8 cellular contexts compared by ENCODE assay signal in the genomic region with DNA sequence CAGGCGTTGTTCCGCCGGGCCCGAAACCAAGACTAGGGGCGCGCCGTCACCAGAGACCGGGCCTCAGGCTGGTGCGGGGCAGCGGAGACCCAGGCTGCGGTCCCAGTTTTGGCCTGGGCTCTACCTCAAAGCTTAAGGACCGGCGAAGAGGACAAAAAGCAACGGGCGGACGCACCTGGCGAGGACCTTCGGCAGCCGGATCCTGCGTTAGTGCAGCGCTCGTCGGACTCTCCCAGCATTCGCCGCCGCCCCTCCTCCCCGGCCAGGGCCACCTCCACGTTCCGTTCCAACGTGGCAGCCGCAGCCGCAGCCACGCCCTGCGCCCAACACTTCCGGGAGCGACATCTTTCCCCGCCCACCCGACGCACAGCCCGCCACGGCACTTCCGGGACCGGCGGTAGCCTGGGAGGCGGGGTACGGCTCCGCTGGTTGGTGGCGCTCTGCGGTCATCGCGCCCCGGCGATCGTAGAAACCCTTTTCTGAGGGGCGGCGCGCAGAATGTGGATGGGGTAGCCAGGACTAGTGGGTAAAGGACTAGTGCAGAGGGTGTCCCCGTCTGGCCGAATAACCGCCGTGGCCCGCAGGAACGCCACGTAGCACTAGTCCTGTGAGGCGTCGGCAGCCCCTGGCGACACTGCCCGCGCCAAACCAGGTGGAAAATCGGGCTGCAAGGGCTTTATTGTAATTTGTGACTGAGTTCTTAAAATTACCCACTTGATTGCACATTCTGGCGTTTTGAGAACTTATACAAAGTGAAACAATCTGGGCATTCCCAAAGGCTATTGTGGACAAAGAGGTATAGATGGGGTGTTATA. TPM values are rescaled to one million over a fixed set of nuclear protein-coding genes. Genes with fewer than 3 reads are reported as not detected.
A peak's percentile ranks its signal among the peaks of the same experiment; 100 is the strongest.
DNase-seq lines count a peak whose midpoint lies in the region; ATAC-seq, FAIRE-seq and TF ChIP-seq lines count a peak whose summit lies in the region.

A gene with protein sequence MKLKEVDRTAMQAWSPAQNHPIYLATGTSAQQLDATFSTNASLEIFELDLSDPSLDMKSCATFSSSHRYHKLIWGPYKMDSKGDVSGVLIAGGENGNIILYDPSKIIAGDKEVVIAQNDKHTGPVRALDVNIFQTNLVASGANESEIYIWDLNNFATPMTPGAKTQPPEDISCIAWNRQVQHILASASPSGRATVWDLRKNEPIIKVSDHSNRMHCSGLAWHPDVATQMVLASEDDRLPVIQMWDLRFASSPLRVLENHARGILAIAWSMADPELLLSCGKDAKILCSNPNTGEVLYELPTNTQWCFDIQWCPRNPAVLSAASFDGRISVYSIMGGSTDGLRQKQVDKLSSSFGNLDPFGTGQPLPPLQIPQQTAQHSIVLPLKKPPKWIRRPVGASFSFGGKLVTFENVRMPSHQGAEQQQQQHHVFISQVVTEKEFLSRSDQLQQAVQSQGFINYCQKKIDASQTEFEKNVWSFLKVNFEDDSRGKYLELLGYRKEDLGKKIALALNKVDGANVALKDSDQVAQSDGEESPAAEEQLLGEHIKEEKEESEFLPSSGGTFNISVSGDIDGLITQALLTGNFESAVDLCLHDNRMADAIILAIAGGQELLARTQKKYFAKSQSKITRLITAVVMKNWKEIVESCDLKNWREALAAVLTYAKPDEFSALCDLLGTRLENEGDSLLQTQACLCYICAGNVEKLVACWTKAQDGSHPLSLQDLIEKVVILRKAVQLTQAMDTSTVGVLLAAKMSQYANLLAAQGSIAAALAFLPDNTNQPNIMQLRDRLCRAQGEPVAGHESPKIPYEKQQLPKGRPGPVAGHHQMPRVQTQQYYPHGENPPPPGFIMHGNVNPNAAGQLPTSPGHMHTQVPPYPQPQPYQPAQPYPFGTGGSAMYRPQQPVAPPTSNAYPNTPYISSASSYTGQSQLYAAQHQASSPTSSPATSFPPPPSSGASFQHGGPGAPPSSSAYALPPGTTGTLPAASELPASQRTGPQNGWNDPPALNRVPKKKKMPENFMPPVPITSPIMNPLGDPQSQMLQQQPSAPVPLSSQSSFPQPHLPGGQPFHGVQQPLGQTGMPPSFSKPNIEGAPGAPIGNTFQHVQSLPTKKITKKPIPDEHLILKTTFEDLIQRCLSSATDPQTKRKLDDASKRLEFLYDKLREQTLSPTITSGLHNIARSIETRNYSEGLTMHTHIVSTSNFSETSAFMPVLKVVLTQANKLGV (minus strand): TSS at position 241 of the 815 bp plus-strand sequence. CDS start 9,217 bp downstream, outside the sequence.

- no peak within 1 kb of the TSS for H2BK20ac ChIP-seq in H1 (ENCODE audit: low read length)

- H2AFZ ChIP-seq in H1 (ENCODE audit: low read length), result 0 out of 2 replicates have a peak within 1 kb of the TSS, but pooled peaks have one; percentile 2
- peak within 1 kb of the TSS; percentile 98 for H2AFZ ChIP-seq in mesenchymal stem cell (ENCODE audit: low read depth, low read length)

- H2AK5ac ChIP-seq in H1 (ENCODE audit: low read depth, low read length), result no peak within 1 kb of the TSS; the same call in 1 of the 2 replicates
- H2AK5ac ChIP-seq in mesenchymal stem cell (ENCODE audit: low read length, severe bottlenecking), result peak within 1 kb of the TSS; percentile 97

- CTCF ChIA-PET in H1 (lab: Charles Lee; ENCODE audit: partially characterized antibody), result no interaction called here

- TF ChIP-seq EP300 in H1 (IDR thresholded peaks at IDR 0.05; ENCODE audit: borderline replicate concordance in 1 of 2, low read depth in 2 of 2, low read length in 2 of 2), result 0 out of 3 replicates have a peak, but pooled peaks of 1 of the 2 experiments have one; percentile 62

- peak within 1 kb of the TSS; percentile 84 for H4K91ac ChIP-seq in H1 (replicated peaks; ENCODE audit: insufficient read length, low read length)
- peak within 1 kb of the TSS; percentile 88 for H4K91ac ChIP-seq in mesenchymal stem cell (ENCODE audit: low read length)

- H3K23me2 ChIP-seq in H1 (ENCODE audit: low read depth, low read length), result peaks cover 2% of the 10 kb centered on the region

- peaks cover 5 to 59% of the 10 kb centered on the region in 2 experiments for H3K79me2 ChIP-seq in H1 (ENCODE audit: control insufficient read depth in 1 of 2, insufficient read depth in 2 of 2, low read length in 2 of 2)

- no peak for TF ChIP-seq CTCF in H1 (IDR thresholded peaks at IDR 0.05; ENCODE audit: control extremely low read depth in 1 of 3, insufficient read depth in 1 of 3, low read depth in 1 of 3, low read length in 3 of 3)

- H3K4me1 ChIP-seq in H1 (replicated peaks in 1 of 4; ENCODE audit: control insufficient read depth in 3 of 4, insufficient read depth in 4 of 4, low read length in 3 of 4), result peaks cover 0 to 3% (median 1%) of the 10 kb centered on the region in 4 experiments; a peak in 2 of 7 replicates
- peaks cover 1% of the 10 kb centered on the region for H3K4me1 ChIP-seq in mesenchymal stem cell (ENCODE audit: control insufficient read depth, insufficient read depth, low read depth, low read length)

- peak within 1 kb of the TSS; percentile 93 to 100 (median 96) for H3K4me3 ChIP-seq in H1 (ENCODE audit: extremely low read depth in 1 of 4, insufficient read depth in 2 of 4, low read depth in 3 of 4, low read length in 4 of 4)
- H3K4me3 ChIP-seq in mesenchymal stem cell (ENCODE audit: insufficient read depth in 1 of 2, low read depth in 1 of 2, low read length in 2 of 2), result peak within 1 kb of the TSS; percentile 78 to 94

- ATAC-seq in GM21367 (IDR thresholded peaks at IDR 0.05; ENCODE audit: unreplicated experiment), result peak; percentile 86

- H4K5ac ChIP-seq in H1 (ENCODE audit: insufficient read length, low read depth, low read length), result peak within 1 kb of the TSS; percentile 89

- H3K79me1 ChIP-seq in H1 (ENCODE audit: low read depth, low read length), result no peaks in the 10 kb centered on the region
- H3K79me1 ChIP-seq in mesenchymal stem cell (replicated peaks; ENCODE audit: low read length, poor library complexity, severe bottlenecking), result peaks cover 5% of the 10 kb centered on the region

- H2BK15ac ChIP-seq in H1 (ENCODE audit: low read length), result no peak within 1 kb of the TSS
- H2BK15ac ChIP-seq in mesenchymal stem cell (ENCODE audit: low read depth, poor library complexity, severe bottlenecking), result peak within 1 kb of the TSS; percentile 91

- POLR2A ChIA-PET in H1 (lab: Charles Lee; ENCODE audit: partially characterized antibody), result interaction anchor here (0.5 to 9.1 kb wide), 4 partner anchors 10 to 564 kb away, joined by 3 to 86 read pairs (median 3); partner anchors contain the start of genes HELQ, MRPS18C and THAP9

- H3K9ac ChIP-seq in H1 (replicated peaks in 1 of 4; ENCODE audit: extremely low read depth in 1 of 4, low read depth in 3 of 4, low read length in 3 of 4) (peak within 1 kb of the TSS; percentile 83 to 94 (median 94)), mesenchymal stem cell (ENCODE audit: low read length) (peak within 1 kb of the TSS; percentile 100)

- H2BK5ac ChIP-seq in H1 (ENCODE audit: low read depth, low read length), result peak within 1 kb of the TSS; percentile 85
- H2BK5ac ChIP-seq in mesenchymal stem cell (ENCODE audit: low read depth, low read length, poor library complexity, severe bottlenecking), result peak within 1 kb of the TSS; percentile 84

- peak within 1 kb of the TSS; percentile 89 for H3K27ac ChIP-seq in H1 (ENCODE audit: low read depth, low read length)
- H3K27ac ChIP-seq in mesenchymal stem cell (ENCODE audit: low read length, poor library complexity, severe bottlenecking), result peak within 1 kb of the TSS; percentile 97

- H3K4ac ChIP-seq in H1 (replicated peaks; ENCODE audit: insufficient read length, low read depth, low read length) (no peak within 1 kb of the TSS), mesenchymal stem cell (ENCODE audit: low read depth in 1 of 2, low read length in 2 of 2) (peak within 1 kb of the TSS; percentile 99 to 100)

- H3K4me2 ChIP-seq in H1 (ENCODE audit: insufficient read depth in 1 of 2, low read depth in 2 of 2, low read length in 2 of 2) (peak within 1 kb of the TSS; percentile 77 to 78), mesenchymal stem cell (ENCODE audit: low read length, poor library complexity, severe bottlenecking) (peak within 1 kb of the TSS; percentile 82)

- TF ChIP-seq POLR2A in H1 (IDR thresholded peaks at IDR 0.05; ENCODE audit: control extremely low read depth in 1 of 2, low read depth in 2 of 2, low read length in 2 of 2), result peak; percentile 84 to 90

- H3K36me3 ChIP-seq in H1 (ENCODE audit: control insufficient read depth in 2 of 4, insufficient read depth in 4 of 4, low read length in 3 of 4), result peaks cover 11 to 32% (median 22%) of the 10 kb centered on the region in 4 experiments; a peak in 7 of 8 replicates
- H3K36me3 ChIP-seq in mesenchymal stem cell (ENCODE audit: control insufficient read depth in 1 of 2, insufficient read depth in 2 of 2, low read depth in 1 of 2, low read length in 2 of 2), result peaks cover 9 to 31% of the 10 kb centered on the region in 2 experiments

- no peak for TF ChIP-seq RAD21 in H1 (IDR thresholded peaks at IDR 0.05 in 1 of 2, conservative IDR thresholded peaks at IDR 0.05 in 1 of 2; ENCODE audit: low read depth in 2 of 2, low read length in 2 of 2)

- H2BK12ac ChIP-seq in H1 (ENCODE audit: low read depth, low read length) (no peak within 1 kb of the TSS), mesenchymal stem cell (ENCODE audit: low read length in 2 of 2) (peak within 1 kb of the TSS in 1 of 2 experiments; percentile 74)

- H3K14ac ChIP-seq in H1 (ENCODE audit: insufficient read length) (peak within 1 kb of the TSS; percentile 82), mesenchymal stem cell (ENCODE audit: low read length in 2 of 2) (peak within 1 kb of the TSS in 1 of 2 experiments; percentile 98)

- DNase-seq in COLO829 (ENCODE audit: low spot score), result peak; percentile 90
- DNase-seq in HTR-8/SVneo (ENCODE audit: insufficient read length, low spot score), result peak; percentile 69
- peak; percentile 95 for DNase-seq in NOMO-1 treated with DMSO at 0.1 percent for 48 hours (lab: John Stamatoyannopoulos, UW; ENCODE audit: unreplicated experiment)
- peak; percentile 88 to 94 (median 91) for DNase-seq in activated CD8-positive, alpha-beta memory T cell treated with anti-CD3 and anti-CD28 coated beads for 48 hours (ENCODE audit: low read depth in 2 of 3, low spot score in 2 of 3)
- DNase-seq in H1 (ENCODE audit: low read depth in 1 of 2, low spot score in 2 of 2), result peak; percentile 70 to 94
- DNase-seq in mesenchymal stem cell, result peak; percentile 97
- DNase-seq in stimulated activated CD8-positive, alpha-beta memory T cell treated with anti-CD3 and anti-CD28 coated beads, Interleukin-12 subunit alpha, Interleukin-12 subunit beta, amount 100 ng/mL, for 4 hours (ENCODE audit: low read depth), result peak; percentile 96

- no peak within 1 kb of the TSS for H3K23ac ChIP-seq in H1 (ENCODE audit: insufficient read length)
- peak within 1 kb of the TSS in 1 of 2 experiments; percentile 94 for H3K23ac ChIP-seq in mesenchymal stem cell (ENCODE audit: low read length in 2 of 2)

- no peak within 1 kb of the TSS for H2BK120ac ChIP-seq in H1 (replicated peaks; ENCODE audit: low read depth, low read length)
- H2BK120ac ChIP-seq in mesenchymal stem cell (ENCODE audit: low read depth, low read length), result peak within 1 kb of the TSS; percentile 65

- peak within 1 kb of the TSS; percentile 83 for H3K56ac ChIP-seq in H1 (replicated peaks; ENCODE audit: insufficient read length, low read depth, low read length)

- H3K18ac ChIP-seq in H1 (ENCODE audit: extremely low read depth, low read length) (peak within 1 kb of the TSS; percentile 91), mesenchymal stem cell (ENCODE audit: low read depth in 1 of 2, low read length in 2 of 2) (peak within 1 kb of the TSS; percentile 85 to 99)

- peak; percentile 4 for FAIRE-seq in HTR-8/SVneo (lab: Jason Lieb, UNC)
- FAIRE-seq in H1 (lab: Jason Lieb, UNC), result no peak

- H3K9me3 ChIP-seq in H1 (ENCODE audit: insufficient read depth in 2 of 2, low read depth in 1 of 2, low read length in 1 of 2) (no peaks in the 10 kb centered on the region), mesenchymal stem cell (ENCODE audit: control insufficient read depth, low read length) (no peaks in the 10 kb centered on the region)

- H4K8ac ChIP-seq in H1 (ENCODE audit: extremely low read depth, insufficient read depth, low read length) (peak within 1 kb of the TSS; percentile 93), mesenchymal stem cell (ENCODE audit: low read length) (peak within 1 kb of the TSS; percentile 96)

- WGBS in H1 (ENCODE audit: extremely low coverage in 1 of 2, insufficient coverage in 1 of 2, insufficient read length in 1 of 2, insufficient replicate concordance in 2 of 2, low coverage in 1 of 2, low lambda C conversion rate in 2 of 2, missing lambda C conversion rate in 1 of 2), 2 experiments, result 2% methylated on average over 67 of the region's 71 CpGs; no CpG with 5 or more reads in 1 of the 2 experiments
- WGBS in mesenchymal stem cell, result under 1% methylated on average over 65 of the region's 71 CpGs

- H3K27me3 ChIP-seq in H1 (replicated peaks in 1 of 4; ENCODE audit: control insufficient read depth in 3 of 4, extremely low read depth in 1 of 4, insufficient read depth in 3 of 4, low read length in 3 of 4) (no peaks in the 10 kb centered on the region), mesenchymal stem cell (ENCODE audit: control insufficient read depth in 1 of 2, insufficient read depth in 1 of 2, low read length in 2 of 2) (no peaks in the 10 kb centered on the region)

- peaks cover 3 to 5% of the 10 kb centered on the region in 2 experiments for H4K20me1 ChIP-seq in H1 (replicated peaks in 1 of 2; ENCODE audit: control insufficient read depth in 1 of 2, insufficient read depth in 2 of 2, low read length in 2 of 2)

RNA-seq across cellular contexts. Expression of the gene that starts here (rescaled TPM):
- 122 and 125 TPM in 2 replicates for total RNA-seq in H1 (2021; fragmentation: NEBNext Ultra II Directional; extraction: Animal tissue kit (Norgen Biotek cat#: 25700))
- polyA plus RNA-seq in H1 (2011; rRNA removed), result 72.8 and 112 TPM in 2 replicates
- 89.1 TPM for polyA plus RNA-seq in H1 (2011; cell fraction: cytosol; rRNA removed)
- polyA plus RNA-seq in H1 (2011; cell fraction: nucleus; rRNA removed), result 77.4 TPM
- polyA plus RNA-seq in H1 (2012, experiment 1 of 2), result 72.8 to 103 TPM (median 90.2 TPM) in 4 replicates
- polyA plus RNA-seq in H1 (2012, experiment 2 of 2), result 9.6 TPM
- 91.5 TPM for polyA plus RNA-seq in H1 (2013, experiment 1 of 2)
- 91.6 TPM for polyA plus RNA-seq in H1 (2013, experiment 2 of 2)
- 158 and 186 TPM in 2 replicates for polyA minus RNA-seq in H1 (2011; rRNA and poly(A)+ RNA removed)
- 78.9 TPM for polyA minus RNA-seq in H1 (2011; cell fraction: cytosol; rRNA and poly(A)+ RNA removed)
- polyA minus RNA-seq in H1 (2011; cell fraction: nucleus; rRNA and poly(A)+ RNA removed), result 153 TPM
- polyA plus RNA-seq in mesenchymal stem cell (2013, experiment 1 of 2), result 381 TPM
- polyA plus RNA-seq in mesenchymal stem cell (2013, experiment 2 of 2), result 357 TPM

Comparison
In these comparisons a context has a peak if more than half of its experiments do, and no peak if none do; other contexts are left out.
1. Peak in every context shown above with its lines: DNase-seq, ATAC-seq, H3K4me3 ChIP-seq and H3K27ac ChIP-seq.